ENCODE assay signal across 14 cellular contexts in the genomic region with DNA sequence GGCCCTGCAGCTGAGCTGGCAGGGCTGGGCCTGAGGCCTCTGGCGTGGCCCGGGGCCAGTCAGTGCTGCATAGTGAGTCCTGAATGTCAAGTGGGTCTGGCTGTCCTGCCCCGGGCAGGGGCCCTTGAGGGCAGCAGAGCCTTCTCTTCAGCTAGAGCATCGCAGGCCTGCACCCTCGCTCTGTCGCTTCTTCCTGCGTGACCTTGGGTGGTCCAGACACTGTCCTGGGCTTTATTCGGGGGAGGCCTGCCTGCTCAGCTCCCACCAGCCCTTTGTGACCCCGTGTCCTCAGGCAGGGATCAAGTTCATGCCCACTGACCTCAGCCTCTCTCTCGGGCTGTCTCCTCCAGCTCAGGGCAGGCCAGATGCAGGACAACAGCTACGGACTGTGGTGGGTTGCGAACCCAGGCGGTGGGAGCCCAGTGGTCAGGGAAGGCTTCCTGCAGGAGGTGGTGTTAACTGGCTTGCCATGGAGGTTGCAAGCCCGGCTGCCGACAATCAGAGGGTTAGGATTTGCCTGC. TPM values are rescaled to one million over a fixed set of nuclear protein-coding genes. Genes with fewer than 3 reads are reported as not detected.
DNase-seq lines count a peak whose midpoint lies in the region; TF ChIP-seq lines count a peak whose summit lies in the region.
"Had no signal": no experiment of that assay in that cellular context is flagged by ENCODE, and none has a peak within 500 bp of the region (broad histone marks: within the 10 kb centered on the region; RNA-seq: fewer than 3 reads in every experiment).

No MANE protein-coding gene starts in this region.

- no peaks in the 10 kb centered on the region for H3K9me3 Mint-ChIP-seq in IgD-negative memory B cell
- H3K9me3 Mint-ChIP-seq in brain: no peaks in the 10 kb centered on the region
- H3K9me3 Mint-ChIP-seq: activated T-cell treated with anti-CD3 and anti-CD28 coated beads, Interleukin-2, amount 50 U/mL, for 72 hours; CD8-positive, alpha-beta T cell; T-helper 2 cell treated with Interferon-gamma antibody and Interleukin-4, amounts not matched to agents 5 μg/mL and 100 μg/mL, for 36 hours had no signal

- no peak overlapping the region for H3K9ac ChIP-seq in mesendoderm (ENCODE audit: low read length)

- H3K56ac ChIP-seq in mesendoderm (ENCODE audit: low read length): peak overlapping the region; percentile 19

- H3K27ac ChIP-seq in mesendoderm (ENCODE audit: low read depth, low read length) (no peak overlapping the region), tibial artery (peak overlapping the region; percentile 1 to 86)
- H3K27ac ChIP-seq: psoas muscle had no signal

- intact Hi-C loops in tibial artery (cut with DNase I; ENCODE audit: low total_unique reads): no loop called here

- no peak overlapping the region for H4K5ac ChIP-seq in mesendoderm (ENCODE audit: low read length)

- H3K27me3 ChIP-seq in mesendoderm (ENCODE audit: insufficient read depth, low read length, poor library complexity) (no peaks in the 10 kb centered on the region), tibial artery (no peaks in the 10 kb centered on the region)
- H3K27me3 ChIP-seq: MG63 had no signal

- no peak overlapping the region for H2BK5ac ChIP-seq in mesendoderm (ENCODE audit: low read length)

- no peaks in the 10 kb centered on the region for H3K36me3 Mint-ChIP-seq in IgD-negative memory B cell
- peaks cover 4% of the 10 kb centered on the region for H3K36me3 Mint-ChIP-seq in brain
- H3K36me3 Mint-ChIP-seq: CD8-positive, alpha-beta T cell had no signal

- H4K8ac ChIP-seq in mesendoderm (ENCODE audit: low read depth, low read length): no peak overlapping the region

- no peak for TF ChIP-seq CTCF in brain (conservative IDR thresholded peaks at IDR 0.05)
- TF ChIP-seq CTCF in tibial artery (IDR thresholded peaks at IDR 0.05): no peak

- H2BK120ac ChIP-seq in mesendoderm (ENCODE audit: low read depth, low read length): no peak overlapping the region

- no peak overlapping the region for H2BK15ac ChIP-seq in mesendoderm (replicated peaks; ENCODE audit: low read depth)

- DNase-seq in mesendoderm: no peak
- no peak for DNase-seq in tibial artery
- DNase-seq in iPS-NIHi11 (ENCODE audit: low spot score): no peak
- no peak for DNase-seq in T-helper 9 cell
- no peak for DNase-seq in stimulated activated CD4-positive, alpha-beta T cell treated with anti-CD3 and anti-CD28 coated beads, Interleukin-4, amount 100 ng/mL, for 4 hours
- DNase-seq: activated T-cell treated with anti-CD3 and anti-CD28 coated beads, Interleukin-2, amount 50 U/mL, for 72 hours; CD8-positive, alpha-beta T cell; MG63; NCI-H748 treated with DMSO at 0.1 percent for 48 hours had no signal

- H3K4me3 ChIP-seq in mesendoderm (ENCODE audit: low read length): no peak overlapping the region
- H3K4me3 ChIP-seq in tibial artery: no peak overlapping the region
- H3K4me3 ChIP-seq: MG63, psoas muscle had no signal

- H3K79me1 ChIP-seq in mesendoderm (ENCODE audit: low read length): peaks cover 19% of the 10 kb centered on the region

- H3K27me3 Mint-ChIP-seq in IgD-negative memory B cell: no peaks in the 10 kb centered on the region
- peaks cover 3% of the 10 kb centered on the region for H3K27me3 Mint-ChIP-seq in brain

- peaks cover 12 to 23% (median 16%) of the 10 kb centered on the region in 3 donors for H3K4me1 Mint-ChIP-seq in IgD-negative memory B cell
- H3K4me1 Mint-ChIP-seq in brain: peaks cover 59% of the 10 kb centered on the region

- H3K18ac ChIP-seq in mesendoderm (ENCODE audit: low read length): no peak overlapping the region

- H3K4me1 ChIP-seq in mesendoderm (ENCODE audit: control insufficient read depth, low read depth, low read length) (peaks cover 2% of the 10 kb centered on the region), tibial artery (peaks cover 12 to 86% (median 65%) of the 10 kb centered on the region in 4 donors)

- H3K27ac Mint-ChIP-seq in IgD-negative memory B cell (peak overlapping the region in 1 of 3 donors; percentile 37), brain (peak overlapping the region in 4 of 5 experiments; percentile 74 to 99 (median 80))
- H3K27ac Mint-ChIP-seq: activated T-cell treated with anti-CD3 and anti-CD28 coated beads, Interleukin-2, amount 50 U/mL, for 72 hours; CD8-positive, alpha-beta T cell; T-helper 2 cell treated with Interferon-gamma antibody and Interleukin-4, amounts not matched to agents 5 μg/mL and 100 μg/mL, for 36 hours had no signal

- no peak overlapping the region for H3K4ac ChIP-seq in mesendoderm (ENCODE audit: low read depth, low read length)

- H3K36me3 ChIP-seq in mesendoderm (ENCODE audit: control insufficient read depth, insufficient read depth, low read length): no peaks in the 10 kb centered on the region
- H3K36me3 ChIP-seq in tibial artery: no peaks in the 10 kb centered on the region
- H3K36me3 ChIP-seq: thoracic aorta had no signal

- WGBS in mesendoderm (ENCODE audit: extremely low coverage, insufficient coverage, low lambda C conversion rate): no CpG with 5 or more reads among the region's 15 CpGs

- no peaks in the 10 kb centered on the region for H3K9me3 ChIP-seq in tibial artery
- H3K9me3 ChIP-seq: MG63, psoas muscle, thoracic aorta had no signal

- H3K4me3 Mint-ChIP-seq in IgD-negative memory B cell (peak overlapping the region; percentile 52 to 74 (median 62)), brain (peak overlapping the region; percentile 41 to 73 (median 61))
- H3K4me3 Mint-ChIP-seq: activated T-cell treated with anti-CD3 and anti-CD28 coated beads, Interleukin-2, amount 50 U/mL, for 72 hours; CD8-positive, alpha-beta T cell; T-helper 2 cell treated with Interferon-gamma antibody and Interleukin-4, amounts not matched to agents 5 μg/mL and 100 μg/mL, for 36 hours had no signal

- peak overlapping the region; percentile 37 for H3K23ac ChIP-seq in mesendoderm (ENCODE audit: low read length)

- no peak overlapping the region for H3K4me2 ChIP-seq in mesendoderm (ENCODE audit: low read length)

- peaks cover 81% of the 10 kb centered on the region for H3K79me2 ChIP-seq in mesendoderm (ENCODE audit: control insufficient read depth, insufficient read depth, low read length)

- no peak overlapping the region for H2AK5ac ChIP-seq in mesendoderm (ENCODE audit: low read length)

RNA-seq across cellular contexts. Expression of gene TTYH3, which starts 3.4 kb away (rescaled TPM):
- polyA plus RNA-seq in IgD-negative memory B cell: 2.0 TPM
- polyA plus RNA-seq in brain (ENCODE audit: insufficient read depth, low read depth, low replicate concordance): 48.7 TPM
- 98.9 TPM for polyA plus RNA-seq in mesendoderm (2013, experiment 1 of 2)
- polyA plus RNA-seq in mesendoderm (2013, experiment 2 of 2): 97.0 TPM

RNA-seq across cellular contexts. Expression of gene AMZ1, which starts 52.8 kb away (rescaled TPM):
- polyA plus RNA-seq in IgD-negative memory B cell (1.9 TPM), brain (ENCODE audit: insufficient read depth, low read depth, low replicate concordance) (2.4 TPM)
- polyA plus RNA-seq in mesendoderm (2013, experiment 1 of 2): 0.28 TPM
- 0.34 TPM for polyA plus RNA-seq in mesendoderm (2013, experiment 2 of 2)

Comparison
In these comparisons a context has a peak if more than half of its experiments do, and no peak if none do; other contexts are left out.
1. RNA of gene TTYH3, which starts 3.4 kb away (polyA plus RNA-seq): 48.7 TPM in brain (single experiment); 2.0 TPM in IgD-negative memory B cell (single experiment); every median in the first group is over 10 times any median in the second.